ENCODE assay signal across 1 cellular context in genomic region chr9:121071356-121071755, GRCh38.
TF ChIP-seq lines count a peak whose summit lies in the region.

No MANE protein-coding gene starts in this region.

TF ChIP-seq in SK-N-SH, 30 proteins besides CTCF, POLR2A, EP300 and RAD21 (continued from another document):
- no peak for TF ChIP-seq USF2 (IDR thresholded peaks at IDR 0.05; ENCODE audit: borderline replicate concordance, low read depth, low read length)
- TF ChIP-seq ZBTB33 (IDR thresholded peaks at IDR 0.05; ENCODE audit: borderline replicate concordance, low read depth) = no peak
- no peak for TF ChIP-seq MAX (IDR thresholded peaks at IDR 0.05; ENCODE audit: low read depth)
- no peak for TF ChIP-seq MEF2A (IDR thresholded peaks at IDR 0.05; ENCODE audit: borderline replicate concordance, low read depth)
- no peak for TF ChIP-seq SIN3A (IDR thresholded peaks at IDR 0.05; ENCODE audit: borderline replicate concordance, low read depth, low read length)
- no peak for TF ChIP-seq FOSL2 (IDR thresholded peaks at IDR 0.05; ENCODE audit: borderline replicate concordance, low read depth)
- no peak for TF ChIP-seq SMC3 (IDR thresholded peaks at IDR 0.05; ENCODE audit: low read depth, low read length)
- no peak for TF ChIP-seq JUND (IDR thresholded peaks at IDR 0.05)
- TF ChIP-seq TCF12 (IDR thresholded peaks at IDR 0.05) = no peak
- TF ChIP-seq IRF3 (IDR thresholded peaks at IDR 0.05; ENCODE audit: low read depth, low read length) = no peak
- no peak for TF ChIP-seq REST (IDR thresholded peaks at IDR 0.05; ENCODE audit: low read depth, low read length)
